In genomic region chr4:139528377-139529005, GRCh38 we compare ENCODE assay signal across 8 cellular contexts. TPM values are rescaled to one million over a fixed set of nuclear protein-coding genes. Genes with fewer than 3 reads are reported as not detected.
DNase-seq lines count a peak whose midpoint lies in the region; ATAC-seq and TF ChIP-seq lines count a peak whose summit lies in the region.

No MANE protein-coding gene starts in this region.

- ATAC-seq in GM19455 (IDR thresholded peaks at IDR 0.05; ENCODE audit: unreplicated experiment) (peak; percentile 57), HG03460 (IDR thresholded peaks at IDR 0.05; ENCODE audit: unreplicated experiment) (peak; percentile 87), gastrocnemius medialis (peak; percentile 13 to 31)

- H3K4me1 ChIP-seq in colonic mucosa, result no peaks in the 10 kb centered on the region
- peaks cover 18 to 24% of the 10 kb centered on the region in 2 donors for H3K4me1 ChIP-seq in gastrocnemius medialis

- H3K9ac ChIP-seq in colonic mucosa (ENCODE audit: low read depth in 2 of 2, low read length in 2 of 2), result no peak overlapping the region

- H3K27me3 ChIP-seq in colonic mucosa (no peaks in the 10 kb centered on the region), gastrocnemius medialis (no peaks in the 10 kb centered on the region)

- DNase-seq in AG10803 (ENCODE audit: low read depth), result peak; percentile 94
- peak; percentile 29 for DNase-seq in colonic mucosa
- peak in 1 of 2 donors; percentile 55 for DNase-seq in gastrocnemius medialis
- DNase-seq in stimulated activated CD4-positive, alpha-beta T cell treated with anti-CD3 and anti-CD28 coated beads, Interleukin-2, amount 100 ng/mL, for 24 hours, result no peak
- DNase-seq in activated T-cell treated with anti-CD3 and anti-CD28 coated beads, Interleukin-2, amount 50 U/mL, for 1 hour, result no peak
- DNase-seq in NCI-H1930 (lab: John Stamatoyannopoulos, UW), result no peak

- intact Hi-C loops in colonic mucosa (cut with DNase I), result loop anchor here (10.0 kb wide), 1 partner anchor 114 kb away; no protein-coding TSS in a partner anchor
- intact Hi-C loops in gastrocnemius medialis (cut with DNase I; ENCODE audit: low total_unique reads), result no loop called here

- in situ Hi-C loops in gastrocnemius medialis (cut with MboI; ENCODE audit: low sequenced_read_pairs in 4 of 4), result no loop called here

- H3K27ac ChIP-seq in colonic mucosa (peak overlapping the region; percentile 11), gastrocnemius medialis (peak overlapping the region; percentile 13 to 53 (median 34))

- no peak for TF ChIP-seq POLR2A in gastrocnemius medialis (IDR thresholded peaks at IDR 0.05)

- no peak overlapping the region for H3K4me3 ChIP-seq in AG10803 (ENCODE audit: low read length)
- H3K4me3 ChIP-seq in colonic mucosa, result no peak overlapping the region
- no peak overlapping the region for H3K4me3 ChIP-seq in gastrocnemius medialis

- H3K9me3 ChIP-seq in colonic mucosa (no peaks in the 10 kb centered on the region), gastrocnemius medialis (no peaks in the 10 kb centered on the region)

- H3K36me3 ChIP-seq in colonic mucosa (no peaks in the 10 kb centered on the region), gastrocnemius medialis (peaks cover 0 to 30% of the 10 kb centered on the region in 2 donors)

- peak; percentile 22; the same call in 1 of the 2 replicates for TF ChIP-seq CTCF in AG10803 (conservative IDR thresholded peaks at IDR 0.05; ENCODE audit: low read length)
- TF ChIP-seq CTCF in colonic mucosa (IDR thresholded peaks at IDR 0.05), result no peak
- no peak for TF ChIP-seq CTCF in gastrocnemius medialis (IDR thresholded peaks at IDR 0.05 in 4 of 5, conservative IDR thresholded peaks at IDR 0.05 in 1 of 5)

RNA-seq across cellular contexts. Expression of gene SETD7, which starts 27.5 kb away (rescaled TPM):
- total RNA-seq in colonic mucosa (10 to 100 TPM; 25.5 to 29.5 TPM), gastrocnemius medialis (100 to 1,000 TPM in 3 of 4 donors, 10 to 100 TPM in 1; 73.1 to 134 (median 113) TPM)

Comparison
In these comparisons a context has a peak if more than half of its experiments do, and no peak if none do; other contexts are left out.
1. DNase-seq: peak in AG10803 (single experiment) and colonic mucosa (single experiment); none in stimulated activated CD4-positive, alpha-beta T cell treated with anti-CD3 and anti-CD28 coated beads, Interleukin-2, amount 100 ng/mL, for 24 hours (0 of 2), activated T-cell treated with anti-CD3 and anti-CD28 coated beads, Interleukin-2, amount 50 U/mL, for 1 hour (single experiment) and NCI-H1930 (0 of 2).
2. ATAC-seq: peak in every context shown above with its lines; median percentile 87 in HG03460; 57 in GM19455; 22 in gastrocnemius medialis.